In genomic region chr17:82243648-82244412, GRCh38 we compare ENCODE assay signal across 10 cellular contexts. TPM values are rescaled to one million over a fixed set of nuclear protein-coding genes. Genes with fewer than 3 reads are reported as not detected.
DNase-seq lines count a peak whose midpoint lies in the region; ATAC-seq and TF ChIP-seq lines count a peak whose summit lies in the region.
"Had no signal": no experiment of that assay in that cellular context is flagged by ENCODE, and none has a peak within 500 bp of the region (broad histone marks: within the 10 kb centered on the region; RNA-seq: fewer than 3 reads in every experiment).

No MANE protein-coding gene starts in this region.

- H3F3A ChIP-seq in neural progenitor cell (ENCODE audit: low read depth), result peaks cover 9% of the 10 kb centered on the region

- H3K36me3 ChIP-seq in gastroesophageal sphincter, result peaks cover 0 to 71% of the 10 kb centered on the region in 2 donors
- H3K36me3 ChIP-seq in neural progenitor cell, result no peaks in the 10 kb centered on the region

- TF ChIP-seq CTCF in gastroesophageal sphincter (IDR thresholded peaks at IDR 0.05) (no peak), neural progenitor cell (IDR thresholded peaks at IDR 0.05) (no peak)

- H3K4me1 Mint-ChIP-seq in activated T-cell treated with anti-CD3 and anti-CD28 coated beads, Interleukin-2, amount 50 U/mL, for 24 hours (ENCODE audit: low read depth), result peaks cover 67% of the 10 kb centered on the region
- peaks cover 25% of the 10 kb centered on the region for H3K4me1 Mint-ChIP-seq in activated T-helper 1 cell treated with anti-CD3 and anti-CD28 coated beads, Interleukin-12 subunit alpha, Interleukin-12 subunit beta, Interleukin-2, Interleukin-4 antibody, amounts not matched to agents 30 ng/mL and 10 ng/mL and 1 ng/mL, durations not matched to agents 14 hours and 24 hours and 36 hours (ENCODE audit: low read depth)
- peaks cover 10% of the 10 kb centered on the region for H3K4me1 Mint-ChIP-seq in neural progenitor cell

- H3K4me3 ChIP-seq in gastroesophageal sphincter, result no peak overlapping the region
- no peak overlapping the region for H3K4me3 ChIP-seq in neural progenitor cell

- peak overlapping the region; percentile 88 for H3K27ac Mint-ChIP-seq in activated T-cell treated with anti-CD3 and anti-CD28 coated beads, Interleukin-2, amount 50 U/mL, for 24 hours
- peak overlapping the region; percentile 87 for H3K27ac Mint-ChIP-seq in activated T-helper 1 cell treated with anti-CD3 and anti-CD28 coated beads, Interleukin-12 subunit alpha, Interleukin-12 subunit beta, Interleukin-2, Interleukin-4 antibody, amounts not matched to agents 30 ng/mL and 10 ng/mL and 1 ng/mL, durations not matched to agents 14 hours and 24 hours and 36 hours
- H3K27ac Mint-ChIP-seq in neural progenitor cell, result no peak overlapping the region

- no peak overlapping the region for H3K4me2 ChIP-seq in neural progenitor cell

- H3K4me3 Mint-ChIP-seq in activated T-cell treated with anti-CD3 and anti-CD28 coated beads, Interleukin-2, amount 50 U/mL, for 24 hours, result no peak overlapping the region
- H3K4me3 Mint-ChIP-seq in activated T-helper 1 cell treated with anti-CD3 and anti-CD28 coated beads, Interleukin-12 subunit alpha, Interleukin-12 subunit beta, Interleukin-2, Interleukin-4 antibody, amounts not matched to agents 30 ng/mL and 10 ng/mL and 1 ng/mL, durations not matched to agents 14 hours and 24 hours and 36 hours, result no peak overlapping the region
- H3K4me3 Mint-ChIP-seq in neural progenitor cell, result no peak overlapping the region

- peaks cover 32% of the 10 kb centered on the region for H3K79me2 ChIP-seq in neural progenitor cell (ENCODE audit: low read depth)

- no peak overlapping the region for H3K9ac ChIP-seq in neural progenitor cell

- DNase-seq in activated T-cell treated with anti-CD3 and anti-CD28 coated beads, Interleukin-2, amount 50 U/mL, for 24 hours, result no peak
- no peak for DNase-seq in activated T-cell treated with anti-CD3 and anti-CD28 coated beads, Interleukin-2, amount 50 U/mL, for 48 hours
- no peak for DNase-seq in activated T-helper 1 cell treated with anti-CD3 and anti-CD28 coated beads, Interleukin-12 subunit alpha, Interleukin-12 subunit beta, Interleukin-2, Interleukin-4 antibody, amounts not matched to agents 30 ng/mL and 10 ng/mL and 1 ng/mL, durations not matched to agents 14 hours and 24 hours and 36 hours (ENCODE audit: low spot score)
- DNase-seq in substantia nigra (lab: John Stamatoyannopoulos, UW), result no peak
- DNase-seq in NCI-H446 treated with DMSO at 0.1 percent for 48 hours (lab: John Stamatoyannopoulos, UW), result no peak
- DNase-seq in neural progenitor cell (ENCODE audit: low spot score), result no peak
- DNase-seq: effector CD4-positive, alpha-beta T cell; stimulated activated CD4-positive, alpha-beta T cell treated with anti-CD3 and anti-CD28 coated beads, Interleukin-2, amount 100 ng/mL, for 48 hours had no signal

- H3K36me3 Mint-ChIP-seq in activated T-cell treated with anti-CD3 and anti-CD28 coated beads, Interleukin-2, amount 50 U/mL, for 24 hours (ENCODE audit: low read depth), result peaks cover 84% of the 10 kb centered on the region
- peaks cover 40% of the 10 kb centered on the region for H3K36me3 Mint-ChIP-seq in activated T-helper 1 cell treated with anti-CD3 and anti-CD28 coated beads, Interleukin-12 subunit alpha, Interleukin-12 subunit beta, Interleukin-2, Interleukin-4 antibody, amounts not matched to agents 30 ng/mL and 10 ng/mL and 1 ng/mL, durations not matched to agents 14 hours and 24 hours and 36 hours (ENCODE audit: low read depth)
- H3K36me3 Mint-ChIP-seq in neural progenitor cell, result peaks cover 23% of the 10 kb centered on the region

- no peaks in the 10 kb centered on the region for H3K27me3 ChIP-seq in gastroesophageal sphincter
- H3K27me3 ChIP-seq in neural progenitor cell, result no peaks in the 10 kb centered on the region

- no peak for TF ChIP-seq EP300 in gastroesophageal sphincter (IDR thresholded peaks at IDR 0.05)

- WGBS in gastroesophageal sphincter (ENCODE audit: low coverage in 1 of 2), 2 donors, result 83 to 85% methylated on average over 1 to 6 of the region's 19 CpGs

- H2AFZ ChIP-seq in neural progenitor cell (replicated peaks), result no peak overlapping the region

- H3K27ac ChIP-seq in gastroesophageal sphincter, result peak overlapping the region in 3 of 4 donors; percentile 81 to 86 (median 85)
- H3K27ac ChIP-seq in substantia nigra (ENCODE audit: low read depth, low read length, poor library complexity, severe bottlenecking), result peak overlapping the region; percentile 46
- no peak overlapping the region for H3K27ac ChIP-seq in neural progenitor cell

- no peak for ATAC-seq in gastroesophageal sphincter
- no peak for ATAC-seq in HG03196 (IDR thresholded peaks at IDR 0.05; ENCODE audit: unreplicated experiment)

- intact Hi-C loops in activated T-helper 1 cell treated with anti-CD3 and anti-CD28 coated beads, Interleukin-12 subunit alpha, Interleukin-12 subunit beta, Interleukin-2, Interleukin-4 antibody, amounts not matched to agents 30 ng/mL and 10 ng/mL and 1 ng/mL, durations not matched to agents 14 hours and 24 hours and 36 hours (cut with micrococcal nuclease), result no loop called here

- TF ChIP-seq POLR2A in gastroesophageal sphincter (IDR thresholded peaks at IDR 0.05), result no peak

- no peaks in the 10 kb centered on the region for H3K27me3 Mint-ChIP-seq in activated T-cell treated with anti-CD3 and anti-CD28 coated beads, Interleukin-2, amount 50 U/mL, for 24 hours
- no peaks in the 10 kb centered on the region for H3K27me3 Mint-ChIP-seq in activated T-helper 1 cell treated with anti-CD3 and anti-CD28 coated beads, Interleukin-12 subunit alpha, Interleukin-12 subunit beta, Interleukin-2, Interleukin-4 antibody, amounts not matched to agents 30 ng/mL and 10 ng/mL and 1 ng/mL, durations not matched to agents 14 hours and 24 hours and 36 hours (ENCODE audit: insufficient read depth)
- H3K27me3 Mint-ChIP-seq in neural progenitor cell (ENCODE audit: insufficient read depth, low read depth), result peaks cover 5% of the 10 kb centered on the region

- H3K4me1 ChIP-seq in gastroesophageal sphincter (peaks cover 12 to 100% (median 68%) of the 10 kb centered on the region in 3 donors), neural progenitor cell (no peaks in the 10 kb centered on the region)

- H3K9me3 ChIP-seq in gastroesophageal sphincter (no peaks in the 10 kb centered on the region), neural progenitor cell (ENCODE audit: low read depth) (no peaks in the 10 kb centered on the region)

- H4K20me1 ChIP-seq in neural progenitor cell (ENCODE audit: low read depth), result peaks cover 96% of the 10 kb centered on the region

- no peaks in the 10 kb centered on the region for H3K9me3 Mint-ChIP-seq in activated T-cell treated with anti-CD3 and anti-CD28 coated beads, Interleukin-2, amount 50 U/mL, for 24 hours
- no peaks in the 10 kb centered on the region for H3K9me3 Mint-ChIP-seq in activated T-helper 1 cell treated with anti-CD3 and anti-CD28 coated beads, Interleukin-12 subunit alpha, Interleukin-12 subunit beta, Interleukin-2, Interleukin-4 antibody, amounts not matched to agents 30 ng/mL and 10 ng/mL and 1 ng/mL, durations not matched to agents 14 hours and 24 hours and 36 hours
- H3K9me3 Mint-ChIP-seq in neural progenitor cell, result no peaks in the 10 kb centered on the region

RNA-seq across cellular contexts. Expression of gene SLC16A3, which starts 15.0 kb away (rescaled TPM):
- 111 and 115 TPM in 2 replicates for total RNA-seq in activated T-helper 1 cell treated with anti-CD3 and anti-CD28 coated beads, Interleukin-12 subunit alpha, Interleukin-12 subunit beta, Interleukin-2, Interleukin-4 antibody, amounts not matched to agents 30 ng/mL and 10 ng/mL and 1 ng/mL, durations not matched to agents 14 hours and 24 hours and 36 hours
- total RNA-seq in gastroesophageal sphincter (10 to 100 TPM; 11.2 to 38.5 (median 22.1) TPM), neural progenitor cell (ENCODE audit: low replicate concordance) (21.0 and 82.9 TPM in 2 replicates)

RNA-seq across cellular contexts. Expression of gene CSNK1D, which starts 29.7 kb away (rescaled TPM):
- total RNA-seq in activated T-helper 1 cell treated with anti-CD3 and anti-CD28 coated beads, Interleukin-12 subunit alpha, Interleukin-12 subunit beta, Interleukin-2, Interleukin-4 antibody, amounts not matched to agents 30 ng/mL and 10 ng/mL and 1 ng/mL, durations not matched to agents 14 hours and 24 hours and 36 hours, result 154 and 161 TPM in 2 replicates
- total RNA-seq in gastroesophageal sphincter (10 to 100 TPM; 23.4 to 92.1 (median 72.4) TPM), neural progenitor cell (ENCODE audit: low replicate concordance) (41.5 and 60.7 TPM in 2 replicates)

RNA-seq across cellular contexts. Expression of gene CCDC57, which starts 31.2 kb away (rescaled TPM):
- total RNA-seq in activated T-helper 1 cell treated with anti-CD3 and anti-CD28 coated beads, Interleukin-12 subunit alpha, Interleukin-12 subunit beta, Interleukin-2, Interleukin-4 antibody, amounts not matched to agents 30 ng/mL and 10 ng/mL and 1 ng/mL, durations not matched to agents 14 hours and 24 hours and 36 hours, result 59.5 and 60.8 TPM in 2 replicates
- 10 to 100 TPM in 3 of 4 donors, 1 to 10 TPM in 1; 6.5 to 28.2 (median 16.2) TPM for total RNA-seq in gastroesophageal sphincter
- total RNA-seq in neural progenitor cell (ENCODE audit: low replicate concordance), result 15.0 and 29.8 TPM in 2 replicates
